Comparison of ENCODE assay signal across 12 cellular contexts in genomic region chr1:150551049-150551783, GRCh38. TPM values are rescaled to one million over a fixed set of nuclear protein-coding genes. Genes with fewer than 3 reads are reported as not detected.
DNase-seq lines count a peak whose midpoint lies in the region; ATAC-seq and TF ChIP-seq lines count a peak whose summit lies in the region.
"Had no signal": no experiment of that assay in that cellular context is flagged by ENCODE, and none has a peak within 500 bp of the region (broad histone marks: within the 10 kb centered on the region; RNA-seq: fewer than 3 reads in every experiment).

No MANE protein-coding gene starts in this region.

- H3K36me3 Mint-ChIP-seq in nephron (ENCODE audit: low read depth): no peaks in the 10 kb centered on the region

- peak overlapping the region; percentile 12 to 66 (median 26) for H3K27ac Mint-ChIP-seq in nephron

- peaks cover 23% of the 10 kb centered on the region for H3K4me1 Mint-ChIP-seq in nephron

- peak overlapping the region; percentile 48 to 61 (median 50) for H3K4me3 Mint-ChIP-seq in nephron

- TF ChIP-seq CTCF in dorsolateral prefrontal cortex (IDR thresholded peaks at IDR 0.05 in 54 of 56, conservative IDR thresholded peaks at IDR 0.05 in 2 of 56; ENCODE audit: low read depth in 1 of 56, partially characterized antibody in 56 of 56) (no peak), nephron (IDR thresholded peaks at IDR 0.05; ENCODE audit: unreplicated experiment in 3 of 3) (no peak)

- H3K4me3 ChIP-seq in dorsolateral prefrontal cortex: no peak overlapping the region

- no peak for ATAC-seq in HG03280 (IDR thresholded peaks at IDR 0.05; ENCODE audit: unreplicated experiment)
- ATAC-seq in GM21423 (IDR thresholded peaks at IDR 0.05; ENCODE audit: unreplicated experiment): no peak
- ATAC-seq in GM18909 (IDR thresholded peaks at IDR 0.05; ENCODE audit: poor library complexity, unreplicated experiment): no peak
- no peak for ATAC-seq in HG03354 (IDR thresholded peaks at IDR 0.05; ENCODE audit: poor library complexity, severe bottlenecking, unreplicated experiment)

- H3K9me3 Mint-ChIP-seq in nephron: no peaks in the 10 kb centered on the region

- H3K27me3 ChIP-seq in dorsolateral prefrontal cortex: no peaks in the 10 kb centered on the region

- peak overlapping the region in 32 of 59 donors; percentile 10 to 80 (median 48) for H3K27ac ChIP-seq in dorsolateral prefrontal cortex

- peaks cover 6% of the 10 kb centered on the region for H3K27me3 Mint-ChIP-seq in nephron (ENCODE audit: low read depth)

- intact Hi-C loops in dorsolateral prefrontal cortex (cut with DNase I): loop anchor here in 1 of 2 donors (10.0 kb wide), 1 partner anchor 144 kb away; the partner anchor contains the start of gene GOLPH3L

- peak; percentile 33 for DNase-seq in stimulated activated CD4-positive, alpha-beta T cell treated with anti-CD3 and anti-CD28 coated beads, Interleukin-15, amount 100 ng/mL, for 24 hours
- no peak for DNase-seq in stimulated activated CD4-positive, alpha-beta T cell treated with anti-CD3 and anti-CD28 coated beads, Interleukin-12 subunit alpha, Interleukin-12 subunit beta, amount 100 ng/mL, for 4 hours
- DNase-seq in dorsolateral prefrontal cortex: no peak
- DNase-seq: activated CD4-positive, alpha-beta T cell treated with anti-CD3 and anti-CD28 coated beads for 4 hours; cerebellar nuclear complex; NCI-H526 treated with DMSO at 0.1 percent for 48 hours had no signal

RNA-seq across cellular contexts. Expression of gene ADAMTSL4, which starts 2.0 kb away (rescaled TPM):
- total RNA-seq in dorsolateral prefrontal cortex: 1 to 10 TPM in 102 of 120 experiments, under 1 TPM in 18; 0.25 to 8.0 (median 1.9) TPM

RNA-seq across cellular contexts. Expression of gene MCL1, which starts 28.2 kb away (rescaled TPM):
- 100 to 1,000 TPM in 19 of 120 experiments, 10 to 100 TPM in 101; 43.4 to 130 (median 70.6) TPM for total RNA-seq in dorsolateral prefrontal cortex

RNA-seq across cellular contexts. Expression of gene FALEC, which starts 35.7 kb away (rescaled TPM):
- 1 to 10 TPM in 111 of 120 experiments, under 1 TPM in 1, not detected in 8; 0.99 to 5.8 (median 2.4) TPM for total RNA-seq in dorsolateral prefrontal cortex
- total RNA-seq: lung microvascular endothelial cell had no signal

RNA-seq across cellular contexts. Expression of gene ECM1, which starts 43.3 kb away (rescaled TPM):
- total RNA-seq in dorsolateral prefrontal cortex: 10 to 100 TPM in 117 of 120 experiments, 1 to 10 TPM in 3; 6.8 to 31.3 (median 17.2) TPM
